ENCODE assay signal across 20 cellular contexts in the genomic region with DNA sequence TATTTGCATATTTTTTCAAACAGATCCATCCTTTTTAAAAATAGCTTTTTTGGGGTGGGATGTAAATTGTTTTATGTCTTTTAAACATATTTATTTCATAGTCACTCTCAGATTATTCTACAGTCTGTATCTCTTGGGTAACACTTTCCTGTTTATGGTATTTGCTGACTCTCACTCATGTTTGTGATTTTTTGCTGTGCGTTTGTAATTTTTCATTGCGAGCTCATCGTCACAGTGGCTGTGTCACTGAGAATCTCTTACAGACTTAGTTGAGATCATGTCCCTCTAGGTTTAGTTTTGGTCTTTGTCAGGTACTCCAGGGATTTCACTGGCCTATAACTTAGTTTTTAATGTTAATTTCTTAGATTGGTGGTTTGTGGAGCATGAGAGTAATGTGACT.
DNase-seq lines count a peak whose midpoint lies in the region; ATAC-seq, FAIRE-seq and TF ChIP-seq lines count a peak whose summit lies in the region.
"Had no signal": no experiment of that assay in that cellular context is flagged by ENCODE, and none has a peak within 500 bp of the region (broad histone marks: within the 10 kb centered on the region; RNA-seq: fewer than 3 reads in every experiment).

No MANE protein-coding gene starts in this region.

- peaks cover 6% of the 10 kb centered on the region for H3K4me1 Mint-ChIP-seq in T-helper 17 cell
- H3K4me1 Mint-ChIP-seq: CD4-positive, alpha-beta memory T cell had no signal

- H2BK5ac ChIP-seq in mesenchymal stem cell (ENCODE audit: low read depth, low read length, poor library complexity, severe bottlenecking) = no peak overlapping the region

- no TSS peak for BruUV-seq in HepG2 (replicated peaks; lab: Mats Ljungman, UMichigan)

- no peak for DNase-seq in HepG2 (ENCODE audit: low spot score)
- DNase-seq in right lobe of liver = no peak
- no peak for DNase-seq in T-helper 17 cell
- no peak for DNase-seq in mesenchymal stem cell
- DNase-seq in 8988T = no peak
- DNase-seq in cerebellar cortex (ENCODE audit: low spot score) = no peak
- no peak for DNase-seq in anterior cingulate cortex (lab: John Stamatoyannopoulos, UW)
- DNase-seq: ACHN; C1 segment of cervical spinal cord; Calu3; CD4-positive, alpha-beta memory T cell; COR-L47; DND-41; H7; HCEC 1CT had no signal

- CTCF ChIA-PET in HepG2 (lab: Yijun Ruan, JAX; ENCODE audit: low intra/inter-chr PET ratio, low total read pairs) = no interaction called here

- no peak for FAIRE-seq in HepG2 (lab: Jason Lieb, UNC)
- FAIRE-seq: A549, G401.6, GM12892, H1 had no signal

- H2AFZ ChIP-seq in HepG2 (ENCODE audit: low read length) (no peak overlapping the region), mesenchymal stem cell (ENCODE audit: low read depth, low read length) (no peak overlapping the region)

- H2BK15ac ChIP-seq in mesenchymal stem cell (ENCODE audit: low read depth, poor library complexity, severe bottlenecking) = no peak overlapping the region

- in situ Hi-C loops in HepG2 (cut with HindIII; ENCODE audit: extremely low pct_ligation_motif_present, low pct_unique_long_range_greater_than_20kb) = no loop called here

- POLR2A ChIA-PET in HepG2 (lab: Yijun Ruan, JAX) = no interaction called here

- ATAC-seq in HepG2 (no peak), right lobe of liver (no peak), T-helper 17 cell (no peak)
- ATAC-seq: A549 had no signal

- H3K36me3 ChIP-seq in HepG2 (replicated peaks in 1 of 2; ENCODE audit: control insufficient read depth in 1 of 2, insufficient read depth in 2 of 2, low read length in 2 of 2) = no peaks in the 10 kb centered on the region
- no peaks in the 10 kb centered on the region for H3K36me3 ChIP-seq in right lobe of liver
- no peaks in the 10 kb centered on the region for H3K36me3 ChIP-seq in mesenchymal stem cell (ENCODE audit: control insufficient read depth in 1 of 2, insufficient read depth in 2 of 2, low read depth in 1 of 2, low read length in 2 of 2)

- no peak overlapping the region for H3K4me3 Mint-ChIP-seq in T-helper 17 cell
- H3K4me3 Mint-ChIP-seq: CD4-positive, alpha-beta memory T cell had no signal

- H4K91ac ChIP-seq in mesenchymal stem cell (ENCODE audit: low read length) = no peak overlapping the region

- no peak for TF ChIP-seq CTCF in HepG2 (CRISPR knock-in tag; IDR thresholded peaks at IDR 0.05)
- no peak for TF ChIP-seq CTCF in right lobe of liver (IDR thresholded peaks at IDR 0.05)

- no peak overlapping the region for H2BK12ac ChIP-seq in mesenchymal stem cell (ENCODE audit: low read length in 2 of 2)

- no peaks in the 10 kb centered on the region; a peak in 2 of 5 replicates for H3K27me3 ChIP-seq in HepG2 (ENCODE audit: control insufficient read depth in 1 of 2, insufficient read depth in 2 of 2, low read length in 2 of 2)
- H3K27me3 ChIP-seq in right lobe of liver = no peaks in the 10 kb centered on the region
- no peaks in the 10 kb centered on the region for H3K27me3 ChIP-seq in mesenchymal stem cell (ENCODE audit: control insufficient read depth in 1 of 2, insufficient read depth in 1 of 2, low read length in 2 of 2)

- H3K79me1 ChIP-seq in mesenchymal stem cell (replicated peaks; ENCODE audit: low read length, poor library complexity, severe bottlenecking) = no peaks in the 10 kb centered on the region

- 80% methylated on average over 3 of the region's 3 CpGs for WGBS in HepG2 (ENCODE audit: low lambda C conversion rate)
- WGBS in right lobe of liver (ENCODE audit: insufficient coverage, low coverage, low lambda C conversion rate, missing lambda C conversion rate) = 87% methylated on average over 3 of the region's 3 CpGs
- 78% methylated on average over 3 of the region's 3 CpGs for whole genome bisulfite sequencing in mesenchymal stem cell

- H2AK5ac ChIP-seq in mesenchymal stem cell (ENCODE audit: low read length, severe bottlenecking) = peak overlapping the region; percentile 64

- no peak overlapping the region for H3K4me3 ChIP-seq in HepG2 (replicated peaks in 1 of 3; ENCODE audit: insufficient read depth in 1 of 3, low read depth in 2 of 3, low read length in 3 of 3)
- no peak overlapping the region for H3K4me3 ChIP-seq in right lobe of liver
- H3K4me3 ChIP-seq in mesenchymal stem cell (ENCODE audit: insufficient read depth in 1 of 2, low read depth in 1 of 2, low read length in 2 of 2) = no peak overlapping the region
- H3K4me3 ChIP-seq: A549 had no signal

- no peak for TF ChIP-seq POLR2A in HepG2 (IDR thresholded peaks at IDR 0.05; ENCODE audit: insufficient read depth in 1 of 2, low read depth in 2 of 2, low read length in 2 of 2)
- no peak for TF ChIP-seq POLR2A in right lobe of liver (IDR thresholded peaks at IDR 0.05)

- H4K20me1 ChIP-seq in HepG2 (ENCODE audit: insufficient read depth, low read length) = no peaks in the 10 kb centered on the region

- no peak overlapping the region for H3K14ac ChIP-seq in mesenchymal stem cell (ENCODE audit: low read length in 2 of 2)

- H3K23ac ChIP-seq in mesenchymal stem cell (ENCODE audit: low read length in 2 of 2) = no peak overlapping the region

- no peaks in the 10 kb centered on the region for H3K36me3 Mint-ChIP-seq in T-helper 17 cell (ENCODE audit: low read depth)
- H3K36me3 Mint-ChIP-seq: CD4-positive, alpha-beta memory T cell had no signal

- H3K4ac ChIP-seq in mesenchymal stem cell (ENCODE audit: low read depth in 1 of 2, low read length in 2 of 2) = no peak overlapping the region

- no peaks in the 10 kb centered on the region for H3K79me2 ChIP-seq in HepG2 (ENCODE audit: insufficient read depth, low read length)

- intact Hi-C loops in HepG2 (cut with micrococcal nuclease; ENCODE audit: unreplicated experiment) = no loop called here
- intact Hi-C loops in right lobe of liver (cut with DNase I) = no loop called here

- peak overlapping the region; percentile 19 for H3K27ac Mint-ChIP-seq in T-helper 17 cell

- no peak overlapping the region for H2BK120ac ChIP-seq in mesenchymal stem cell (ENCODE audit: low read depth, low read length)

- H3K27me3 Mint-ChIP-seq in T-helper 17 cell = peaks cover 17% of the 10 kb centered on the region

- no peak overlapping the region for H3K27ac ChIP-seq in HepG2 (ENCODE audit: extremely low read length, insufficient read depth, low read length)
- no peak overlapping the region for H3K27ac ChIP-seq in right lobe of liver
- H3K27ac ChIP-seq in mesenchymal stem cell (ENCODE audit: low read length, poor library complexity, severe bottlenecking) = no peak overlapping the region
- H3K27ac ChIP-seq: 22Rv1, A549 had no signal

- TF ChIP-seq EP300 in HepG2 (IDR thresholded peaks at IDR 0.05; ENCODE audit: low read depth in 2 of 2, low read length in 2 of 2) (no peak), HepG2 (CRISPR knock-in tag; IDR thresholded peaks at IDR 0.05; ENCODE audit: borderline replicate concordance) (no peak)

- no peak for TF ChIP-seq RAD21 in HepG2 (CRISPR knock-in tag; IDR thresholded peaks at IDR 0.05)

- H3K4me2 ChIP-seq in HepG2 (ENCODE audit: low read depth, low read length) (no peak overlapping the region), mesenchymal stem cell (ENCODE audit: low read length, poor library complexity, severe bottlenecking) (no peak overlapping the region)
- H3K4me2 ChIP-seq: A549 had no signal

- H3K9me3 ChIP-seq in HepG2 (ENCODE audit: low read length) (no peaks in the 10 kb centered on the region), right lobe of liver (no peaks in the 10 kb centered on the region), T-helper 17 cell (ENCODE audit: control insufficient read depth, low read length, poor library complexity, severe bottlenecking) (no peaks in the 10 kb centered on the region), mesenchymal stem cell (ENCODE audit: control insufficient read depth, low read length) (no peaks in the 10 kb centered on the region)
- H3K9me3 ChIP-seq: A549 had no signal

- H3K9ac ChIP-seq in HepG2 (ENCODE audit: insufficient read depth, low read depth, low read length) (no peak overlapping the region), mesenchymal stem cell (ENCODE audit: low read length) (no peak overlapping the region)

- H3K18ac ChIP-seq in mesenchymal stem cell (ENCODE audit: low read depth in 1 of 2, low read length in 2 of 2) = no peak overlapping the region

- H3K4me1 ChIP-seq in HepG2 (ENCODE audit: insufficient read depth, low read length) (peaks cover 22% of the 10 kb centered on the region), right lobe of liver (no peaks in the 10 kb centered on the region), mesenchymal stem cell (ENCODE audit: control insufficient read depth, insufficient read depth, low read depth, low read length) (peaks cover 33% of the 10 kb centered on the region)
- H3K4me1 ChIP-seq: A549 had no signal

- H4K8ac ChIP-seq in mesenchymal stem cell (ENCODE audit: low read length) = no peak overlapping the region

TF ChIP-seq in HepG2, 621 proteins besides CTCF, POLR2A, EP300 and RAD21:
- TF ChIP-seq YEATS4 (CRISPR knock-in tag; IDR thresholded peaks at IDR 0.05; ENCODE audit: borderline replicate concordance) = no peak
- TF ChIP-seq ZNF777 (CRISPR knock-in tag; IDR thresholded peaks at IDR 0.05) = no peak
- TF ChIP-seq FOXK1 (CRISPR knock-in tag; IDR thresholded peaks at IDR 0.05; ENCODE audit: borderline replicate concordance, low read depth) = no peak
- TF ChIP-seq ZNF816 (CRISPR knock-in tag; IDR thresholded peaks at IDR 0.05; ENCODE audit: borderline replicate concordance) = no peak
- peak; percentile 30; the same call in 1 of the 2 replicates for TF ChIP-seq MAFF (IDR thresholded peaks at IDR 0.05; ENCODE audit: low read depth, low read length)
- peak in 1 of 2 experiments; percentile 34; a peak in 1 of 4 replicates for TF ChIP-seq MAFK (conservative IDR thresholded peaks at IDR 0.05 in 1 of 2, IDR thresholded peaks at IDR 0.05 in 1 of 2; ENCODE audit: low read length in 2 of 2)
